In genomic region chr15:74238984-74239645, GRCh38 we compare ENCODE assay signal across 1 cellular context.
TF ChIP-seq lines count a peak whose summit lies in the region.

No MANE protein-coding gene starts in this region.

TF ChIP-seq in SK-N-SH, 30 proteins besides CTCF, POLR2A, EP300 and RAD21 (continued from another document):
- TF ChIP-seq RFX5 (IDR thresholded peaks at IDR 0.05; ENCODE audit: low read length) = no peak
